Comparison of ENCODE assay signal across 10 cellular contexts in the genomic region with DNA sequence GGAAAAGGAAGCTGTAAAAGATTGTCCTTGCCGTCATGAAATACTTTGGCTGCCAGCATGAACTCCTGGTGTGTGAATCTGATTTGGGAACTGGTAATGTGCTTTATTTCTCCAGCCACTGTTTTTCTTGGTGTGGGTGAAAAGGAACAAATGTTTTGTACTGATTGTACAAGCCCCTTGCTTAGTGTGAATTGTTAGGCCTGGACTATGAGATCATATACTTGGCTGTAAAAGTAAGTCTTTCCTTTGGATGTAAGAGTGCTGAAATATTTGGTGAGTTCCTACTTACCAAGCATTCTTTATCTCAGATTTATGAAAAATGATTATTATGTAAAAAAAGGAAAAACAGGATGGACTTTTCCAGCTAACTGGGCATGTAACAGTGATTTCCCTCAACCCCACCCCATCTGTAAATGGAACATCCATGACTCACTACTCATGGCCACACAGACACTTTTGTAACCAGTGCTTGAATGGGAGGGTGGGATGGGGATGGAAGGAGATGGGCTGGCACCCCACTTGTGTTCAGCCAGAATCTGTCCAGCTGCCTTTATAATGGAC. TPM values are rescaled to one million over a fixed set of nuclear protein-coding genes. Genes with fewer than 3 reads are reported as not detected.
A peak's percentile ranks its signal among the peaks of the same experiment; 100 is the strongest.
DNase-seq lines count a peak whose midpoint lies in the region; TF ChIP-seq lines count a peak whose summit lies in the region.
"Had no signal": no experiment of that assay in that cellular context is flagged by ENCODE, and none has a peak within 500 bp of the region (broad histone marks: within the 10 kb centered on the region; RNA-seq: fewer than 3 reads in every experiment).

No MANE protein-coding gene starts in this region.

- peak; percentile 72 for DNase-seq in AG10803 (ENCODE audit: low read depth)
- peak; percentile 82 for DNase-seq in foreskin melanocyte
- peak; percentile 38 for DNase-seq in occipital lobe (lab: John Stamatoyannopoulos, UW)
- DNase-seq in activated CD4-positive, alpha-beta T cell treated with anti-CD3 and anti-CD28 coated beads, Interleukin-2, amount 10 ng/mL, durations not matched to agents 24 days and 14 days, result no peak
- no peak for DNase-seq in OCI-M1 (lab: John Stamatoyannopoulos, UW)
- no peak for DNase-seq in BE2C
- DNase-seq in DMS114 treated with DMSO at 0.1 percent for 48 hours (lab: John Stamatoyannopoulos, UW; ENCODE audit: unreplicated experiment), result no peak
- DNase-seq: activated CD8-positive, alpha-beta memory T cell treated with anti-CD3 and anti-CD28 coated beads, Interleukin-2, amount 50 U/mL, for 4 hours had no signal

- intact Hi-C loops in activated CD4-positive, alpha-beta T cell treated with anti-CD3 and anti-CD28 coated beads, Interleukin-2, amount 10 ng/mL, durations not matched to agents 24 days and 14 days (cut with micrococcal nuclease), result no loop called here

- no peaks in the 10 kb centered on the region for H3K27me3 ChIP-seq in BE2C
- H3K27me3 ChIP-seq: BLaER1 had no signal

- H3K4me3 ChIP-seq in AG10803 (ENCODE audit: low read length), result no peak overlapping the region
- no peak overlapping the region for H3K4me3 ChIP-seq in BE2C (ENCODE audit: low read depth, low read length)
- H3K4me3 ChIP-seq: BLaER1 had no signal

- no peak overlapping the region for H3K4me3 Mint-ChIP-seq in activated CD4-positive, alpha-beta T cell treated with anti-CD3 and anti-CD28 coated beads, Interleukin-2, amount 10 ng/mL, durations not matched to agents 24 days and 14 days

- TF ChIP-seq CTCF in AG10803 (conservative IDR thresholded peaks at IDR 0.05; ENCODE audit: low read length), result no peak
- no peak for TF ChIP-seq CTCF in VCaP (conservative IDR thresholded peaks at IDR 0.05)
- no peak for TF ChIP-seq CTCF in BE2C (IDR thresholded peaks at IDR 0.05; ENCODE audit: low read depth, low read length)

- no peaks in the 10 kb centered on the region; the same call in 1 of the 2 replicates for H3K4me1 ChIP-seq in BE2C

- H3K36me3 Mint-ChIP-seq in activated CD4-positive, alpha-beta T cell treated with anti-CD3 and anti-CD28 coated beads, Interleukin-2, amount 10 ng/mL, durations not matched to agents 24 days and 14 days (ENCODE audit: low read depth), result peaks cover 3% of the 10 kb centered on the region

- peak overlapping the region; percentile 69 for H3K27ac ChIP-seq in VCaP
- H3K27ac ChIP-seq: BLaER1 had no signal

- H3K9me3 Mint-ChIP-seq in activated CD4-positive, alpha-beta T cell treated with anti-CD3 and anti-CD28 coated beads, Interleukin-2, amount 10 ng/mL, durations not matched to agents 24 days and 14 days, result no peaks in the 10 kb centered on the region

- no peak overlapping the region for H3K27ac Mint-ChIP-seq in activated CD4-positive, alpha-beta T cell treated with anti-CD3 and anti-CD28 coated beads, Interleukin-2, amount 10 ng/mL, durations not matched to agents 24 days and 14 days

- H3K27me3 Mint-ChIP-seq in activated CD4-positive, alpha-beta T cell treated with anti-CD3 and anti-CD28 coated beads, Interleukin-2, amount 10 ng/mL, durations not matched to agents 24 days and 14 days, result no peaks in the 10 kb centered on the region

- H3K4me1 Mint-ChIP-seq in activated CD4-positive, alpha-beta T cell treated with anti-CD3 and anti-CD28 coated beads, Interleukin-2, amount 10 ng/mL, durations not matched to agents 24 days and 14 days, result peaks cover 55% of the 10 kb centered on the region

- H3K36me3 ChIP-seq in BE2C, result no peaks in the 10 kb centered on the region
- H3K36me3 ChIP-seq: BLaER1 had no signal

- H3K9me3 ChIP-seq in BE2C, result no peaks in the 10 kb centered on the region
- H3K9me3 ChIP-seq: BLaER1 had no signal

RNA-seq across cellular contexts. Expression of a gene that starts 6.3 kb away (rescaled TPM):
- 66.6 TPM for total RNA-seq in occipital lobe
- 19.1 and 19.2 TPM in 2 replicates for total RNA-seq in activated CD4-positive, alpha-beta T cell treated with anti-CD3 and anti-CD28 coated beads, Interleukin-2, amount 10 ng/mL, durations not matched to agents 24 days and 14 days
- 27.3 TPM for polyA plus RNA-seq in BE2C (2012; ENCODE audit: insufficient read depth, insufficient read length, low read depth)

RNA-seq across cellular contexts. Expression of a gene that starts 52.0 kb away (rescaled TPM):
- 27.1 TPM for total RNA-seq in occipital lobe
- 62.9 and 64.7 TPM in 2 replicates for total RNA-seq in activated CD4-positive, alpha-beta T cell treated with anti-CD3 and anti-CD28 coated beads, Interleukin-2, amount 10 ng/mL, durations not matched to agents 24 days and 14 days
- polyA plus RNA-seq in BE2C (2012; ENCODE audit: insufficient read depth, insufficient read length, low read depth), result 35.6 TPM

Comparison
In these comparisons a context has a peak if more than half of its experiments do, and no peak if none do; other contexts are left out.
1. DNase-seq: peak in AG10803 (single experiment), foreskin melanocyte (single experiment) and occipital lobe (single experiment); none in activated CD4-positive, alpha-beta T cell treated with anti-CD3 and anti-CD28 coated beads, Interleukin-2, amount 10 ng/mL, durations not matched to agents 24 days and 14 days (single experiment), OCI-M1 (single experiment), BE2C (single experiment) and DMS114 treated with DMSO at 0.1 percent for 48 hours (single experiment).